ENCODE assay signal across 1 cellular context in the genomic region with DNA sequence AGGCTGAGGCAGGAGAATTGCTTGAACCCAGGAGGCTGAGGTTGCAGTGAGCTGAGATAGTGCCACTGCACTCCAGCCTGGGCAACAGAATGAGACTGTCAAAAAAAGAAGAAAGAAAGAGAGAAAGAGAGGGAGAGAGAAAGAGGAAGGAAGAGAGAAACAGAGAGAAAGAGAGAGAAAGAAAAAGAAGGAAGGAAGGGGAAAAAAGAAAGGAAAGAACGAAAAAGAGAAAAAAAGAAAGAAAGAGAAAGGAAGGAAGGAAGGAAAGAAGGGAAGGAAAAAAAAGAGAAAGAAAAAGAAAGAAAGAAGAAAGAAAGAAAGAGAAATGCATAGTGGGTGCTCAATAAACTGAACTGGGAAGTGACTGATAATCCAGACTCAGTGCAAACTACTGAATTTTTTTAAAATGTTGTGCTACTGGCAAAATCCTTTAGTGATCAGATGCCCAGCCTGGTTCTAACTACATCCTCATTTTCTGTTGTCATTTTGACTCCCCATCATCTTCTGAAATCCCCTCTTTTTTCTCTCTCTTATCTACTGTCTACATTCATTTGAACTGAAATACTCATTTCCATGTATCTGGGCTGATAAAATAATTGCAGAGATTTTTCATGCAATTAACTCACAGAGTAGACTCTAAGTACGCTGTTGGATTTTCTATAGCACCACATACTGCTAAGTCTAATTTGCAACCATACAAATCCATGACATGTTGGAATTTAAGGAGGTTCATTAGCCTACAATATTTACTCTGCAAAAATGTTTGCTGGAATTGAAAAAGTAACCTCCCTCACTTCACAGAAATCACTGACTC.
TF ChIP-seq lines count a peak whose summit lies in the region.

No MANE protein-coding gene starts in this region.

TF ChIP-seq in GM23338, 12 proteins besides CTCF, POLR2A, EP300 and RAD21 (continued from another document):
- TF ChIP-seq, protein P1, sequence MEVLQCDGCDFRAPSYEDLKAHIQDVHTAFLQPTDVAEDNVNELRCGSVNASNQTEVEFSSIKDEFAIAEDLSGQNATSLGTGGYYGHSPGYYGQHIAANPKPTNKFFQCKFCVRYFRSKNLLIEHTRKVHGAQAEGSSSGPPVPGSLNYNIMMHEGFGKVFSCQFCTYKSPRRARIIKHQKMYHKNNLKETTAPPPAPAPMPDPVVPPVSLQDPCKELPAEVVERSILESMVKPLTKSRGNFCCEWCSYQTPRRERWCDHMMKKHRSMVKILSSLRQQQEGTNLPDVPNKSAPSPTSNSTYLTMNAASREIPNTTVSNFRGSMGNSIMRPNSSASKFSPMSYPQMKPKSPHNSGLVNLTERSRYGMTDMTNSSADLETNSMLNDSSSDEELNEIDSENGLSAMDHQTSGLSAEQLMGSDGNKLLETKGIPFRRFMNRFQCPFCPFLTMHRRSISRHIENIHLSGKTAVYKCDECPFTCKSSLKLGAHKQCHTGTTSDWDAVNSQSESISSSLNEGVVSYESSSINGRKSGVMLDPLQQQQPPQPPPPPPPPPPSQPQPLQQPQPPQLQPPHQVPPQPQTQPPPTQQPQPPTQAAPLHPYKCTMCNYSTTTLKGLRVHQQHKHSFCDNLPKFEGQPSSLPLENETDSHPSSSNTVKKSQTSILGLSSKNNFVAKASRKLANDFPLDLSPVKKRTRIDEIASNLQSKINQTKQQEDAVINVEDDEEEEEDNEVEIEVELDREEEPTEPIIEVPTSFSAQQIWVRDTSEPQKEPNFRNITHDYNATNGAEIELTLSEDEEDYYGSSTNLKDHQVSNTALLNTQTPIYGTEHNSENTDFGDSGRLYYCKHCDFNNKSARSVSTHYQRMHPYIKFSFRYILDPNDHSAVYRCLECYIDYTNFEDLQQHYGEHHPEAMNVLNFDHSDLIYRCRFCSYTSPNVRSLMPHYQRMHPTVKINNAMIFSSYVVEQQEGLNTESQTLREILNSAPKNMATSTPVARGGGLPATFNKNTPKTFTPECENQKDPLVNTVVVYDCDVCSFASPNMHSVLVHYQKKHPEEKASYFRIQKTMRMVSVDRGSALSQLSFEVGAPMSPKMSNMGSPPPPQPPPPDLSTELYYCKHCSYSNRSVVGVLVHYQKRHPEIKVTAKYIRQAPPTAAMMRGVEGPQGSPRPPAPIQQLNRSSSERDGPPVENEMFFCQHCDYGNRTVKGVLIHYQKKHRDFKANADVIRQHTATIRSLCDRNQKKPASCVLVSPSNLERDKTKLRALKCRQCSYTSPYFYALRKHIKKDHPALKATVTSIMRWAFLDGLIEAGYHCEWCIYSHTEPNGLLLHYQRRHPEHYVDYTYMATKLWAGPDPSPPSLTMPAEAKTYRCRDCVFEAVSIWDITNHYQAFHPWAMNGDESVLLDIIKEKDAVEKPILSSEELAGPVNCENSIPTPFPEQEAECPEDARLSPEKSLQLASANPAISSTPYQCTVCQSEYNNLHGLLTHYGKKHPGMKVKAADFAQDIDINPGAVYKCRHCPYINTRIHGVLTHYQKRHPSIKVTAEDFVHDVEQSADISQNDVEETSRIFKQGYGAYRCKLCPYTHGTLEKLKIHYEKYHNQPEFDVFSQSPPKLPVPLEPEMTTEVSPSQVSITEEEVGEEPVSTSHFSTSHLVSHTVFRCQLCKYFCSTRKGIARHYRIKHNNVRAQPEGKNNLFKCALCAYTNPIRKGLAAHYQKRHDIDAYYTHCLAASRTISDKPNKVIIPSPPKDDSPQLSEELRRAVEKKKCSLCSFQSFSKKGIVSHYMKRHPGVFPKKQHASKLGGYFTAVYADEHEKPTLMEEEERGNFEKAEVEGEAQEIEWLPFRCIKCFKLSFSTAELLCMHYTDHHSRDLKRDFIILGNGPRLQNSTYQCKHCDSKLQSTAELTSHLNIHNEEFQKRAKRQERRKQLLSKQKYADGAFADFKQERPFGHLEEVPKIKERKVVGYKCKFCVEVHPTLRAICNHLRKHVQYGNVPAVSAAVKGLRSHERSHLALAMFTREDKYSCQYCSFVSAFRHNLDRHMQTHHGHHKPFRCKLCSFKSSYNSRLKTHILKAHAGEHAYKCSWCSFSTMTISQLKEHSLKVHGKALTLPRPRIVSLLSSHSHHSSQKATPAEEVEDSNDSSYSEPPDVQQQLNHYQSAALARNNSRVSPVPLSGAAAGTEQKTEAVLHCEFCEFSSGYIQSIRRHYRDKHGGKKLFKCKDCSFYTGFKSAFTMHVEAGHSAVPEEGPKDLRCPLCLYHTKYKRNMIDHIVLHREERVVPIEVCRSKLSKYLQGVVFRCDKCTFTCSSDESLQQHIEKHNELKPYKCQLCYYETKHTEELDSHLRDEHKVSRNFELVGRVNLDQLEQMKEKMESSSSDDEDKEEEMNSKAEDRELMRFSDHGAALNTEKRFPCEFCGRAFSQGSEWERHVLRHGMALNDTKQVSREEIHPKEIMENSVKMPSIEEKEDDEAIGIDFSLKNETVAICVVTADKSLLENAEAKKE (CRISPR knock-in tag; IDR thresholded peaks at IDR 0.05) = no peak
